Comparison of ENCODE assay signal across 20 cellular contexts in genomic region chr4:159505275-159505975, GRCh38.
DNase-seq lines count a peak whose midpoint lies in the region; TF ChIP-seq lines count a peak whose summit lies in the region.
"Had no signal": no experiment of that assay in that cellular context is flagged by ENCODE, and none has a peak within 500 bp of the region (broad histone marks: within the 10 kb centered on the region; RNA-seq: fewer than 3 reads in every experiment).

No MANE protein-coding gene starts in this region.

- TF ChIP-seq RAD21 in SK-N-SH (IDR thresholded peaks at IDR 0.05; ENCODE audit: low read length): no peak

- H4K20me1 ChIP-seq in SK-N-SH (ENCODE audit: insufficient read depth): no peaks in the 10 kb centered on the region
- no peaks in the 10 kb centered on the region for H4K20me1 ChIP-seq in osteoblast (ENCODE audit: insufficient read depth, low read length)

- peak overlapping the region; percentile 74 for H3K4me2 ChIP-seq in SK-N-SH
- H3K4me2 ChIP-seq in osteoblast (ENCODE audit: insufficient read depth, low read length): peak overlapping the region; percentile 62

- POLR2A ChIA-PET in SK-N-SH (lab: Yijun Ruan, JAX): no interaction called here

- peaks cover 5% of the 10 kb centered on the region for H3F3A ChIP-seq in SK-N-SH (replicated peaks; ENCODE audit: insufficient read depth)

- peak overlapping the region; percentile 17; the same call in 1 of the 2 replicates for H3K9ac ChIP-seq in SK-N-SH

- H3K4me1 ChIP-seq in SK-N-SH (ENCODE audit: control insufficient read depth in 1 of 2, insufficient read depth in 2 of 2, low read depth in 1 of 2, low read length in 1 of 2) (peaks cover 18 to 25% of the 10 kb centered on the region in 2 experiments; a peak in 3 of 4 replicates), osteoblast (ENCODE audit: insufficient read depth, low read length) (peaks cover 6% of the 10 kb centered on the region)

- H3K4me3 ChIP-seq in SK-N-SH (ENCODE audit: low read depth in 2 of 2, low read length in 1 of 2) (peak overlapping the region; percentile 12 to 41; a peak in 1 of 4 replicates), osteoblast (ENCODE audit: insufficient read depth, low read length) (peak overlapping the region; percentile 10)
- H3K4me3 ChIP-seq: pancreas, thoracic aorta had no signal

- H2AFZ ChIP-seq in SK-N-SH (ENCODE audit: low read depth) (peak overlapping the region; percentile 84), osteoblast (ENCODE audit: low read length) (peak overlapping the region; percentile 71)

- TF ChIP-seq CTCF in SK-N-SH (IDR thresholded peaks at IDR 0.05) (no peak), osteoblast (IDR thresholded peaks at IDR 0.05; ENCODE audit: extremely low read depth, low read depth, low read length) (no peak)

- H3K9me3 ChIP-seq in SK-N-SH: no peaks in the 10 kb centered on the region
- no peaks in the 10 kb centered on the region for H3K9me3 ChIP-seq in osteoblast (ENCODE audit: low read depth, low read length)
- H3K9me3 ChIP-seq: pancreas, thoracic aorta had no signal

- no peaks in the 10 kb centered on the region for H3K9me2 ChIP-seq in SK-N-SH

- H3K27me3 ChIP-seq in SK-N-SH (ENCODE audit: insufficient read depth): peaks cover 5% of the 10 kb centered on the region; the same call in 1 of the 2 replicates
- H3K27me3 ChIP-seq in osteoblast (ENCODE audit: insufficient read depth, low read length): peaks cover 15% of the 10 kb centered on the region
- H3K27me3 ChIP-seq: pancreas had no signal

- H3K36me3 ChIP-seq in SK-N-SH (replicated peaks in 1 of 2; ENCODE audit: control insufficient read depth in 1 of 2, insufficient read depth in 2 of 2, low read length in 1 of 2): no peaks in the 10 kb centered on the region
- no peaks in the 10 kb centered on the region for H3K36me3 ChIP-seq in osteoblast (ENCODE audit: insufficient read depth, low read length)
- H3K36me3 ChIP-seq: pancreas, thoracic aorta had no signal

- CTCF ChIA-PET in SK-N-SH (lab: Yijun Ruan, JAX): interaction anchor here (1.0 to 3.1 kb wide), 3 partner anchors 18 to 259 kb away, joined by 3 to 15 read pairs (median 4); no protein-coding TSS in a partner anchor

- TF ChIP-seq EP300 in SK-N-SH (IDR thresholded peaks at IDR 0.05; ENCODE audit: borderline replicate concordance in 1 of 2, low read depth in 1 of 2, low read length in 1 of 2): no peak; a peak in 1 of 4 replicates

- H3K79me2 ChIP-seq in SK-N-SH (ENCODE audit: insufficient read depth) (no peaks in the 10 kb centered on the region), osteoblast (ENCODE audit: insufficient read depth, low read length) (no peaks in the 10 kb centered on the region)

- 13% methylated on average over 7 of the region's 7 CpGs for WGBS in SK-N-SH (ENCODE audit: low lambda C conversion rate)

- DNase-seq in M059J (ENCODE audit: low read depth) (peak; percentile 26), SK-N-SH (no peak), iris pigment epithelial cell (ENCODE audit: low read depth) (peak; percentile 26), osteoblast (ENCODE audit: insufficient read length, low spot score, missing footprints) (no peak), NCI-H146 (lab: John Stamatoyannopoulos, UW) (no peak), NCI-H1694 (lab: John Stamatoyannopoulos, UW) (no peak)
- DNase-seq in activated CD8-positive, alpha-beta memory T cell treated with anti-CD3 and anti-CD28 coated beads for 24 hours: no peak
- DNase-seq: activated CD4-positive, alpha-beta T cell treated with anti-CD3 and anti-CD28 coated beads for 36 hours; activated naive CD4-positive, alpha-beta T cell treated with anti-CD3 and anti-CD28 coated beads for 36 hours; activated T-cell treated with anti-CD3 and anti-CD28 coated beads, Interleukin-2, amount 50 U/mL, for 48 hours; CD4-positive, CD25-positive, alpha-beta regulatory T cell; central memory CD4-positive, alpha-beta T cell; IMR-90; naive thymus-derived CD4-positive, alpha-beta T cell; NCI-H1417 treated with DMSO at 0.1 percent for 48 hours; NCI-H510A; stimulated activated CD4-positive, alpha-beta T cell treated with anti-CD3 and anti-CD28 coated beads, Interleukin-4, amount 100 ng/mL, for 4 hours; stimulated activated naive CD4-positive, alpha-beta T cell had no signal

- peak overlapping the region; percentile 29 to 57; a peak in 3 of 4 replicates for H3K27ac ChIP-seq in SK-N-SH (ENCODE audit: low read depth in 2 of 2, low read length in 1 of 2)
- no peak overlapping the region for H3K27ac ChIP-seq in osteoblast (ENCODE audit: low read depth, low read length)
- H3K27ac ChIP-seq: pancreas, thoracic aorta had no signal

TF ChIP-seq in SK-N-SH, 30 proteins besides CTCF, POLR2A, EP300 and RAD21:
- TF ChIP-seq RXRA (IDR thresholded peaks at IDR 0.05; ENCODE audit: borderline replicate concordance, low read depth) (no peak), MAX (IDR thresholded peaks at IDR 0.05; ENCODE audit: low read depth) (no peak), EZH2phosphoT487 (IDR thresholded peaks at IDR 0.05; ENCODE audit: borderline replicate concordance, low read depth) (no peak), JUND (IDR thresholded peaks at IDR 0.05) (no peak), GATA2 (CRISPR knock-in tag; IDR thresholded peaks at IDR 0.05) (no peak; the same call in 1 of the 2 replicates), ELF1 (IDR thresholded peaks at IDR 0.05) (no peak), GABPA (IDR thresholded peaks at IDR 0.05; ENCODE audit: low read depth) (no peak), POLR2AphosphoS5 (IDR thresholded peaks at IDR 0.05; ENCODE audit: low read depth, low read length) (no peak), RCOR1 (IDR thresholded peaks at IDR 0.05; ENCODE audit: low read length) (no peak), NRF1 (IDR thresholded peaks at IDR 0.05; ENCODE audit: low read depth, low read length) (no peak), IRF3 (IDR thresholded peaks at IDR 0.05; ENCODE audit: low read depth, low read length) (no peak), ZBTB33 (IDR thresholded peaks at IDR 0.05; ENCODE audit: borderline replicate concordance, low read depth) (no peak), TCF12 (IDR thresholded peaks at IDR 0.05) (no peak), MEF2A (IDR thresholded peaks at IDR 0.05; ENCODE audit: borderline replicate concordance, low read depth) (no peak), CHD2 (IDR thresholded peaks at IDR 0.05; ENCODE audit: low read length, partially characterized antibody) (no peak)

Comparison
In these comparisons a context has a peak if more than half of its experiments do, and no peak if none do; other contexts are left out.
1. DNase-seq: peak in M059J (single experiment) and iris pigment epithelial cell (single experiment); none in SK-N-SH (single experiment), osteoblast (single experiment), NCI-H146 (single experiment), activated CD8-positive, alpha-beta memory T cell treated with anti-CD3 and anti-CD28 coated beads for 24 hours (single experiment) and NCI-H1694 (single experiment).